12 cellular contexts compared by ENCODE assay signal in genomic region chr17:50130778-50131317, GRCh38. TPM values are rescaled to one million over a fixed set of nuclear protein-coding genes. Genes with fewer than 3 reads are reported as not detected.
DNase-seq lines count a peak whose midpoint lies in the region; ATAC-seq and TF ChIP-seq lines count a peak whose summit lies in the region.
"Had no signal": no experiment of that assay in that cellular context is flagged by ENCODE, and none has a peak within 500 bp of the region (broad histone marks: within the 10 kb centered on the region; RNA-seq: fewer than 3 reads in every experiment).

No MANE protein-coding gene starts in this region.

- peak overlapping the region in 1 of 3 donors; percentile 74 for H3K27ac Mint-ChIP-seq in CD4-positive, CD25-positive, alpha-beta regulatory T cell
- peak overlapping the region; percentile 48 for H3K27ac Mint-ChIP-seq in activated T-cell treated with anti-CD3 and anti-CD28 coated beads, Interleukin-2, amount 50 U/mL, for 72 hours

- no peak overlapping the region for H3K27ac ChIP-seq in CD4-positive, CD25-positive, alpha-beta regulatory T cell (ENCODE audit: insufficient read depth, low read length, poor library complexity, severe bottlenecking)

- H3K9me3 Mint-ChIP-seq in CD4-positive, CD25-positive, alpha-beta regulatory T cell = peaks cover 0 to 2% (median 0%) of the 10 kb centered on the region in 7 donors
- H3K9me3 Mint-ChIP-seq in activated T-cell treated with anti-CD3 and anti-CD28 coated beads, Interleukin-2, amount 50 U/mL, for 72 hours = no peaks in the 10 kb centered on the region

- peaks cover 12% of the 10 kb centered on the region for H3K27me3 ChIP-seq in CD4-positive, CD25-positive, alpha-beta regulatory T cell (ENCODE audit: control insufficient read depth, insufficient read depth, low read length)
- H3K27me3 ChIP-seq in H7 (ENCODE audit: control insufficient read depth, insufficient read depth, low read length) = peaks cover 2% of the 10 kb centered on the region; the same call in 1 of the 2 replicates

- H3K4me3 Mint-ChIP-seq in CD4-positive, CD25-positive, alpha-beta regulatory T cell = peak overlapping the region; percentile 58 to 82 (median 71)
- H3K4me3 Mint-ChIP-seq in activated T-cell treated with anti-CD3 and anti-CD28 coated beads, Interleukin-2, amount 50 U/mL, for 72 hours = peak overlapping the region; percentile 70 to 76

- H3K4me1 ChIP-seq in CD4-positive, CD25-positive, alpha-beta regulatory T cell (ENCODE audit: control insufficient read depth, insufficient read depth, low read length, poor library complexity, severe bottlenecking) = peaks cover 22% of the 10 kb centered on the region

- no peak for TF ChIP-seq CTCF in foreskin fibroblast (IDR thresholded peaks at IDR 0.05; ENCODE audit: low read depth, low read length)

- peaks cover 15% of the 10 kb centered on the region for H3K36me3 ChIP-seq in CD4-positive, CD25-positive, alpha-beta regulatory T cell (ENCODE audit: control insufficient read depth, insufficient read depth, low read length)
- no peaks in the 10 kb centered on the region for H3K36me3 ChIP-seq in H7 (replicated peaks; ENCODE audit: control insufficient read depth, insufficient read depth, low read length)

- H3K36me3 Mint-ChIP-seq in CD4-positive, CD25-positive, alpha-beta regulatory T cell = peaks cover 6% of the 10 kb centered on the region
- H3K36me3 Mint-ChIP-seq in activated T-cell treated with anti-CD3 and anti-CD28 coated beads, Interleukin-2, amount 50 U/mL, for 72 hours (ENCODE audit: insufficient read depth in 2 of 2) = peaks cover 3 to 9% of the 10 kb centered on the region in 2 donors

- DNase-seq in CD4-positive, CD25-positive, alpha-beta regulatory T cell = no peak
- DNase-seq in H7 (peak; percentile 86), medulla oblongata (ENCODE audit: extremely low spot score) (peak; percentile 32), NCI-H1092 (lab: John Stamatoyannopoulos, UW) (no peak), foreskin fibroblast (no peak), cortex of kidney (lab: John Stamatoyannopoulos, UW) (no peak)
- no peak for DNase-seq in activated T-cell treated with anti-CD3 and anti-CD28 coated beads, Interleukin-2, amount 50 U/mL, for 72 hours
- DNase-seq: MV-4-11; stimulated activated CD4-positive, alpha-beta T cell treated with anti-CD3 and anti-CD28 coated beads, Interleukin-2, amount 100 ng/mL, for 48 hours; SW 1271 had no signal

- H3K4me1 Mint-ChIP-seq in CD4-positive, CD25-positive, alpha-beta regulatory T cell = peaks cover 3 to 26% (median 10%) of the 10 kb centered on the region in 4 donors
- H3K4me1 Mint-ChIP-seq in activated T-cell treated with anti-CD3 and anti-CD28 coated beads, Interleukin-2, amount 50 U/mL, for 72 hours (ENCODE audit: low read depth) = peaks cover 31% of the 10 kb centered on the region

- H3K9me3 ChIP-seq in CD4-positive, CD25-positive, alpha-beta regulatory T cell (ENCODE audit: control insufficient read depth in 2 of 2, low read length in 2 of 2) = no peaks in the 10 kb centered on the region
- H3K9me3 ChIP-seq: esophagus muscularis mucosa had no signal

- peaks cover 32% of the 10 kb centered on the region for H3K27me3 Mint-ChIP-seq in CD4-positive, CD25-positive, alpha-beta regulatory T cell
- peaks cover 22% of the 10 kb centered on the region for H3K27me3 Mint-ChIP-seq in activated T-cell treated with anti-CD3 and anti-CD28 coated beads, Interleukin-2, amount 50 U/mL, for 72 hours (ENCODE audit: low read depth)

- ATAC-seq in CD4-positive, CD25-positive, alpha-beta regulatory T cell (ENCODE audit: low read depth in 2 of 2) = no peak
- ATAC-seq in activated T-cell treated with anti-CD3 and anti-CD28 coated beads, Interleukin-2, amount 50 U/mL, for 72 hours (replicated peaks in 1 of 2) = peak; percentile 14 to 42
- ATAC-seq in GM19467 (IDR thresholded peaks at IDR 0.05; ENCODE audit: unreplicated experiment) = no peak

- H3K4me3 ChIP-seq in CD4-positive, CD25-positive, alpha-beta regulatory T cell (ENCODE audit: low read depth, low read length) = no peak overlapping the region
- H3K4me3 ChIP-seq in H7 (ENCODE audit: insufficient read depth, low read depth, low read length) (peak overlapping the region; percentile 71; the same call in 1 of the 2 replicates), foreskin fibroblast (ENCODE audit: low read depth in 1 of 2, low read length in 2 of 2) (no peak overlapping the region)

RNA-seq across cellular contexts. Expression of gene SAMD14, which starts 0.9 kb away (rescaled TPM):
- 0.96 TPM for total RNA-seq in CD4-positive, CD25-positive, alpha-beta regulatory T cell
- under 1 TPM in 1 of 4 donors, not detected in 3; 0.09 TPM for polyA plus RNA-seq in CD4-positive, CD25-positive, alpha-beta regulatory T cell
- total RNA-seq in H7 (2014; rRNA removed; shearing (Covaris generic)) = 7.8 and 8.2 TPM in 2 replicates
- 1 to 10 TPM; 3.3 to 6.9 TPM for total RNA-seq in activated T-cell treated with anti-CD3 and anti-CD28 coated beads, Interleukin-2, amount 50 U/mL, for 72 hours

RNA-seq across cellular contexts. Expression of gene PPP1R9B, which starts 19.6 kb away (rescaled TPM):
- total RNA-seq in CD4-positive, CD25-positive, alpha-beta regulatory T cell = 85.4 TPM
- under 1 TPM; 0.41 to 0.55 (median 0.44) TPM for polyA plus RNA-seq in CD4-positive, CD25-positive, alpha-beta regulatory T cell
- total RNA-seq in H7 (2014; rRNA removed; shearing (Covaris generic)) = 15.0 and 21.1 TPM in 2 replicates
- total RNA-seq in activated T-cell treated with anti-CD3 and anti-CD28 coated beads, Interleukin-2, amount 50 U/mL, for 72 hours = 100 to 1,000 TPM; 111 to 128 TPM

RNA-seq across cellular contexts. Expression of gene SGCA, which starts 35.0 kb away (rescaled TPM):
- total RNA-seq in CD4-positive, CD25-positive, alpha-beta regulatory T cell = not detected
- polyA plus RNA-seq in CD4-positive, CD25-positive, alpha-beta regulatory T cell = not detected
- total RNA-seq in H7 (2014; rRNA removed; shearing (Covaris generic)) = 0.52 and 1.1 TPM in 2 replicates
- 1 to 10 TPM; 1.7 to 2.3 TPM for total RNA-seq in activated T-cell treated with anti-CD3 and anti-CD28 coated beads, Interleukin-2, amount 50 U/mL, for 72 hours

RNA-seq across cellular contexts. Expression of gene PDK2, which starts 35.7 kb away (rescaled TPM):
- total RNA-seq in CD4-positive, CD25-positive, alpha-beta regulatory T cell = 25.2 TPM
- 10 to 100 TPM; 42.1 to 65.2 (median 54.0) TPM for polyA plus RNA-seq in CD4-positive, CD25-positive, alpha-beta regulatory T cell
- 13.5 and 14.2 TPM in 2 replicates for total RNA-seq in H7 (2014; rRNA removed; shearing (Covaris generic))
- total RNA-seq in activated T-cell treated with anti-CD3 and anti-CD28 coated beads, Interleukin-2, amount 50 U/mL, for 72 hours = 10 to 100 TPM; 26.6 to 34.6 TPM

Comparison
In these comparisons a context has a peak if more than half of its experiments do, and no peak if none do; other contexts are left out.
1. ATAC-seq: peak in activated T-cell treated with anti-CD3 and anti-CD28 coated beads, Interleukin-2, amount 50 U/mL, for 72 hours (2 of 2); none in CD4-positive, CD25-positive, alpha-beta regulatory T cell (0 of 2) and GM19467 (single experiment).
2. DNase-seq: peak in H7 (single experiment) and medulla oblongata (single experiment); none in CD4-positive, CD25-positive, alpha-beta regulatory T cell (0 of 3), activated T-cell treated with anti-CD3 and anti-CD28 coated beads, Interleukin-2, amount 50 U/mL, for 72 hours (0 of 2), NCI-H1092 (single experiment), foreskin fibroblast (0 of 2) and cortex of kidney (single experiment).